In the genomic region with DNA sequence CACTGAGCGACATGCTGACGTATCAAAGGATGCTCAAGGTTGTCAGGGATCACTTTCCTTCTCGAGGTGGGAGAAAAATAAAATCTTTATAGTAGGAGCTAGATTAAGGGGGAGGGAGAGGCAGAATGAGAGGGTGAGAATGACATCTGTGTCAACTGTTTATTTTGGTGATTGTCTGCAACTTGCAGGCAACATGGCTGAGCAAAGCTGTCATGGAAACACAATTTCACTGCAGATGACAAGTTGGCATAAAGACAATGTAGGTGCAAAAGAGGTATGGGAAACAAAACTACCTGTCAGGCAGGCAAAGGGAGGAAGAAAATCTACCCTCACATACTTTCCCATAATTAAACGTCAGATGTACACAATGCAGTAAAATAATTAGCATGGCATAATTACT, we compare ENCODE assay signal across 21 cellular contexts.
"Had no signal": no experiment of that assay in that cellular context is flagged by ENCODE, and none has a peak within 500 bp of the region (broad histone marks: within the 10 kb centered on the region; RNA-seq: fewer than 3 reads in every experiment).

No MANE protein-coding gene starts in this region.

- H3K9me2 ChIP-seq: SK-N-SH had no signal

- ATAC-seq: K562, Panc1, PC-3, T-cell had no signal

- H3K27ac ChIP-seq: KMS-11, RWPE1 had no signal

- H3K36me3 Mint-ChIP-seq: T-cell had no signal

- H3K4me3 ChIP-seq: K562 had no signal

- H3K4me3 Mint-ChIP-seq: IgD-negative memory B cell, T-cell had no signal

- H3K4me1 Mint-ChIP-seq: IgD-negative memory B cell, T-cell had no signal

- DNase-seq: Kasumi-1; NCI-H1092 treated with DMSO at 0.1 percent for 48 hours; NCI-H1436; NCI-H1930; NCI-H2081; NCI-H2107; NCI-H2227 treated with DMSO at 0.1 percent for 48 hours; NCI-H524; NCI-H526 treated with DMSO at 0.1 percent for 48 hours; NCI-H774; NK-92 treated with Interleukin-12 subunit alpha and Interleukin-12 subunit beta, amount 100 ng/mL, for 24 hours; PC-3; SHP77; SK-N-SH; SW 1271; T-cell had no signal

- H3K9ac ChIP-seq: KMS-11, SK-N-SH had no signal

- H3K27ac Mint-ChIP-seq: IgD-negative memory B cell, T-cell had no signal

- H3K9me3 Mint-ChIP-seq: IgD-negative memory B cell, T-cell had no signal

- H3K4me2 ChIP-seq: KMS-11, SK-N-SH had no signal

- H3K9me3 ChIP-seq: SK-N-SH had no signal
